Comparison of ENCODE assay signal across 12 cellular contexts in the genomic region with DNA sequence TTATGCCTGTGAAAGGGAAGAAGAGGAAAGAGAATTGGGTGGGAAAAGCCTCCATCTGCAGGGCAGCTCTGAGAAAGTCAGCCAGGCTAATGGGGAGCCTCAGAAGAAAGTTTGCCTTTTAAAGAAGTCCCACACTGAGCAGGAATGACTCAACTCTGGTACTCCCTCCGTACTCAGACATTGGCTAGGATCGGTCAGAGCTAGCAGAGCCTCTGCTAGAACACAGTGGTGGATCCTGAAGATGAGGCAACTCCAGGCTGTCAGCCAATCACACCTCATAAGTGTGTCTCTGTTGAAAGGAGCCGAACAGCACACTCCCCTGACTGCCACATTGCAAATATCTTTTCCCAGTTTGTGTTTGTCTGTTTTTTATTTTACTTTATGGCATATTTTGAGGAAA.
DNase-seq lines count a peak whose midpoint lies in the region; ATAC-seq lines count a peak whose summit lies in the region.
"Had no signal": no experiment of that assay in that cellular context is flagged by ENCODE, and none has a peak within 500 bp of the region (broad histone marks: within the 10 kb centered on the region; RNA-seq: fewer than 3 reads in every experiment).

No MANE protein-coding gene starts in this region.

- H3K4me1 Mint-ChIP-seq in CD4-positive, alpha-beta memory T cell: peaks cover 2 to 6% (median 4%) of the 10 kb centered on the region in 4 donors

- peak overlapping the region; percentile 48 for H3K27ac ChIP-seq in muscle layer of colon (ENCODE audit: low read depth, low read length)
- H3K27ac ChIP-seq in CD4-positive, alpha-beta memory T cell (ENCODE audit: low read depth, low read length): no peak overlapping the region
- H3K27ac ChIP-seq: HL-60 had no signal

- DNase-seq in A172 (ENCODE audit: low spot score): peak; percentile 82
- DNase-seq in MG63: peak; percentile 71
- peak; percentile 69 for DNase-seq in fibroblast of gingiva (ENCODE audit: low read depth)
- no peak for DNase-seq in activated effector memory CD4-positive, alpha-beta T cell treated with anti-CD3 and anti-CD28 coated beads, Interleukin-2, amount 50 U/mL, for 16 hours
- no peak for DNase-seq in dermis blood vessel endothelial cell
- no peak for DNase-seq in CD4-positive, alpha-beta memory T cell
- DNase-seq: ACHN; activated T-cell treated with anti-CD3 and anti-CD28 coated beads, Interleukin-2, amount 50 U/mL, for 24 hours; T-helper 2 cell had no signal

- H3K9me3 ChIP-seq in MG63: no peaks in the 10 kb centered on the region
- no peaks in the 10 kb centered on the region for H3K9me3 ChIP-seq in muscle layer of colon (ENCODE audit: low read length)
- H3K9me3 ChIP-seq in CD4-positive, alpha-beta memory T cell (ENCODE audit: control insufficient read depth in 1 of 2, low read length in 2 of 2): no peaks in the 10 kb centered on the region

- no peaks in the 10 kb centered on the region for H3K27me3 ChIP-seq in MG63
- H3K27me3 ChIP-seq in muscle layer of colon (ENCODE audit: control insufficient read depth in 1 of 2, insufficient read depth in 2 of 2, low read length in 2 of 2): no peaks in the 10 kb centered on the region
- no peaks in the 10 kb centered on the region for H3K27me3 ChIP-seq in CD4-positive, alpha-beta memory T cell (ENCODE audit: insufficient read depth, low read length)

- H3K4me3 ChIP-seq in MG63 (no peak overlapping the region), muscle layer of colon (ENCODE audit: low read depth in 1 of 2, low read length in 2 of 2) (no peak overlapping the region)
- no peak overlapping the region for H3K4me3 ChIP-seq in CD4-positive, alpha-beta memory T cell (ENCODE audit: low read length in 2 of 2)

- H3K27me3 Mint-ChIP-seq in CD4-positive, alpha-beta memory T cell: peaks cover 7 to 9% of the 10 kb centered on the region in 2 donors

- POLR2A ChIA-PET in CD4-positive, alpha-beta memory T cell (lab: Charles Lee; ENCODE audit: partially characterized antibody): no interaction called here

- no peak for ATAC-seq in HG02678 (IDR thresholded peaks at IDR 0.05; ENCODE audit: unreplicated experiment)

- CTCF ChIA-PET in CD4-positive, alpha-beta memory T cell (lab: Charles Lee; ENCODE audit: partially characterized antibody): interaction anchor here (5.5 kb wide), 1 partner anchor 190 kb away, joined by 242 read pairs; no protein-coding TSS in a partner anchor

- H3K4me1 ChIP-seq in muscle layer of colon (ENCODE audit: insufficient read depth, low read length): peaks cover 29% of the 10 kb centered on the region
- no peaks in the 10 kb centered on the region for H3K4me1 ChIP-seq in CD4-positive, alpha-beta memory T cell (ENCODE audit: insufficient read depth, low read length)

- peaks cover 0 to 2% of the 10 kb centered on the region in 2 donors for H3K36me3 Mint-ChIP-seq in CD4-positive, alpha-beta memory T cell

- intact Hi-C loops in CD4-positive, alpha-beta memory T cell (cut with micrococcal nuclease): no loop called here

- no peak overlapping the region for H3K27ac Mint-ChIP-seq in CD4-positive, alpha-beta memory T cell
- H3K27ac Mint-ChIP-seq: activated T-cell treated with anti-CD3 and anti-CD28 coated beads, Interleukin-2, amount 50 U/mL, for 24 hours had no signal

- peaks cover 0 to 12% (median 7%) of the 10 kb centered on the region in 8 donors for H3K9me3 Mint-ChIP-seq in CD4-positive, alpha-beta memory T cell
- H3K9me3 Mint-ChIP-seq: activated T-cell treated with anti-CD3 and anti-CD28 coated beads, Interleukin-2, amount 50 U/mL, for 24 hours had no signal

- no peak overlapping the region for H3K4me3 Mint-ChIP-seq in CD4-positive, alpha-beta memory T cell
- H3K4me3 Mint-ChIP-seq: activated T-cell treated with anti-CD3 and anti-CD28 coated beads, Interleukin-2, amount 50 U/mL, for 24 hours had no signal

- H3K36me3 ChIP-seq in MG63: no peaks in the 10 kb centered on the region
- no peaks in the 10 kb centered on the region for H3K36me3 ChIP-seq in muscle layer of colon (ENCODE audit: insufficient read depth, low read length)
- H3K36me3 ChIP-seq in CD4-positive, alpha-beta memory T cell (ENCODE audit: insufficient read depth, low read length): no peaks in the 10 kb centered on the region

- H3K9ac ChIP-seq in muscle layer of colon (ENCODE audit: low read length): no peak overlapping the region

Comparison
In these comparisons a context has a peak if more than half of its experiments do, and no peak if none do; other contexts are left out.
1. DNase-seq: peak in A172 (single experiment), MG63 (single experiment) and fibroblast of gingiva (single experiment); none in activated effector memory CD4-positive, alpha-beta T cell treated with anti-CD3 and anti-CD28 coated beads, Interleukin-2, amount 50 U/mL, for 16 hours (single experiment), dermis blood vessel endothelial cell (single experiment) and CD4-positive, alpha-beta memory T cell (0 of 5).